In genomic region chr1:77120950-77121349, GRCh38 we compare ENCODE assay signal across 24 cellular contexts.
A peak's percentile ranks its signal among the peaks of the same experiment; 100 is the strongest.
DNase-seq lines count a peak whose midpoint lies in the region; ATAC-seq and TF ChIP-seq lines count a peak whose summit lies in the region.
"Had no signal": no experiment of that assay in that cellular context is flagged by ENCODE, and none has a peak within 500 bp of the region (broad histone marks: within the 10 kb centered on the region; RNA-seq: fewer than 3 reads in every experiment).

No MANE protein-coding gene starts in this region.

- H3K36me3 ChIP-seq in mesendoderm (ENCODE audit: control insufficient read depth, insufficient read depth, low read length) (no peaks in the 10 kb centered on the region), heart right ventricle (peaks cover 0 to 28% (median 0%) of the 10 kb centered on the region in 9 donors)

- H3K56ac ChIP-seq in mesendoderm (ENCODE audit: low read length) = no peak overlapping the region

- no peak overlapping the region for H3K27ac ChIP-seq in mesendoderm (ENCODE audit: low read depth, low read length)
- no peak overlapping the region for H3K27ac ChIP-seq in heart right ventricle
- H3K27ac ChIP-seq: A549 had no signal

- WGBS in mesendoderm (ENCODE audit: extremely low coverage, insufficient coverage, low lambda C conversion rate) = no CpG with 5 or more reads among the region's 3 CpGs
- WGBS in heart right ventricle, 2 donors = 90 to 93% methylated on average over 3 of the region's 3 CpGs
- 95 to 97% methylated on average over 3 of the region's 3 CpGs for WGBS in lower leg skin, 2 donors

- DNase-seq in GM12865 (ENCODE audit: low read depth) (peak; percentile 3), NCI-H2107 (lab: John Stamatoyannopoulos, UW) (peak; percentile 17), astrocyte of the spinal cord (ENCODE audit: low read depth, low spot score) (peak; percentile 3), mesendoderm (peak; percentile 67), epidermal melanocyte (ENCODE audit: insufficient read length, low spot score) (no peak), NCI-H774 (lab: John Stamatoyannopoulos, UW) (no peak), heart right ventricle (no peak), lower leg skin (ENCODE audit: low spot score in 2 of 2) (no peak)
- DNase-seq: CD4-positive, alpha-beta T cell; DMS53; EL; H7; HFFc6; KBM-7; NCI-H1417 treated with DMSO at 0.1 percent for 48 hours; NCI-H1930; NCI-H2171 treated with DMSO at 0.1 percent for 48 hours; NCI-H446; NCI-H526 treated with DMSO at 0.1 percent for 48 hours; OCI-M1; Right ventricle myocardium superior had no signal

- H3K18ac ChIP-seq in mesendoderm (ENCODE audit: low read length) = no peak overlapping the region

- in situ Hi-C loops in astrocyte of the spinal cord (cut with HindIII; ENCODE audit: low sequenced_read_pairs) = no loop called here

- TF ChIP-seq CTCF in GM12865 (IDR thresholded peaks at IDR 0.05; ENCODE audit: insufficient read depth, low read depth, low read length, missing control alignments) (no peak), astrocyte of the spinal cord (IDR thresholded peaks at IDR 0.05; ENCODE audit: low read depth, low read length) (no peak), heart right ventricle (IDR thresholded peaks at IDR 0.05) (no peak), lower leg skin (IDR thresholded peaks at IDR 0.05) (no peak)

- no peak overlapping the region for H3K9ac ChIP-seq in mesendoderm (ENCODE audit: low read length)

- intact Hi-C loops in heart right ventricle (cut with DNase I) = loop anchor here in 3 of 10 donors (10.0 kb wide), 2 partner anchors 786 to 1126 kb away; no protein-coding TSS in a partner anchor
- intact Hi-C loops in lower leg skin (cut with DNase I; ENCODE audit: low total_unique reads) = no loop called here

- no peak overlapping the region for H3K4me2 ChIP-seq in mesendoderm (ENCODE audit: low read length)
- H3K4me2 ChIP-seq: A549 had no signal

- ATAC-seq in heart right ventricle = no peak
- ATAC-seq: A549, HepG2, SK-N-SH treated with all-trans-retinoic acid at 6 μM for 48 hours had no signal

- no peaks in the 10 kb centered on the region for H3K79me1 ChIP-seq in mesendoderm (ENCODE audit: low read length)

- no peak overlapping the region for H2BK15ac ChIP-seq in mesendoderm (replicated peaks; ENCODE audit: low read depth)

- H3K4me3 ChIP-seq in GM12865 (ENCODE audit: low read depth, low read length) (no peak overlapping the region), astrocyte of the spinal cord (ENCODE audit: low read depth, low read length) (no peak overlapping the region), mesendoderm (ENCODE audit: low read length) (no peak overlapping the region), heart right ventricle (no peak overlapping the region), lower leg skin (ENCODE audit: low read depth, poor library complexity, severe bottlenecking) (no peak overlapping the region)
- H3K4me3 ChIP-seq: A549 had no signal

- H2AK5ac ChIP-seq in mesendoderm (ENCODE audit: low read length) = no peak overlapping the region

- no peaks in the 10 kb centered on the region for H3K9me3 ChIP-seq in heart right ventricle
- H3K9me3 ChIP-seq: A549 had no signal

- H3K27me3 ChIP-seq in mesendoderm (ENCODE audit: insufficient read depth, low read length, poor library complexity) (no peaks in the 10 kb centered on the region), heart right ventricle (no peaks in the 10 kb centered on the region)

- no peak overlapping the region for H2BK120ac ChIP-seq in mesendoderm (ENCODE audit: low read depth, low read length)

- TF ChIP-seq POLR2A in lower leg skin (IDR thresholded peaks at IDR 0.05) = no peak

- H4K8ac ChIP-seq in mesendoderm (ENCODE audit: low read depth, low read length) = no peak overlapping the region

- H3K79me2 ChIP-seq in mesendoderm (ENCODE audit: control insufficient read depth, insufficient read depth, low read length) = no peaks in the 10 kb centered on the region

- H3K23ac ChIP-seq in mesendoderm (ENCODE audit: low read length) = no peak overlapping the region

- H4K5ac ChIP-seq in mesendoderm (ENCODE audit: low read length) = no peak overlapping the region

- H3K4me1 ChIP-seq in mesendoderm (ENCODE audit: control insufficient read depth, low read depth, low read length) (no peaks in the 10 kb centered on the region), heart right ventricle (no peaks in the 10 kb centered on the region)
- H3K4me1 ChIP-seq: A549 had no signal

- H3K4ac ChIP-seq in mesendoderm (ENCODE audit: low read depth, low read length) = no peak overlapping the region

- H2BK5ac ChIP-seq in mesendoderm (ENCODE audit: low read length) = no peak overlapping the region

Comparison
In these comparisons a context has a peak if more than half of its experiments do, and no peak if none do; other contexts are left out.
1. DNase-seq: peak in GM12865 (single experiment), NCI-H2107 (single experiment), astrocyte of the spinal cord (single experiment) and mesendoderm (single experiment); none in epidermal melanocyte (single experiment), NCI-H774 (single experiment), heart right ventricle (0 of 2) and lower leg skin (0 of 2).